8 cellular contexts compared by ENCODE assay signal in the genomic region with DNA sequence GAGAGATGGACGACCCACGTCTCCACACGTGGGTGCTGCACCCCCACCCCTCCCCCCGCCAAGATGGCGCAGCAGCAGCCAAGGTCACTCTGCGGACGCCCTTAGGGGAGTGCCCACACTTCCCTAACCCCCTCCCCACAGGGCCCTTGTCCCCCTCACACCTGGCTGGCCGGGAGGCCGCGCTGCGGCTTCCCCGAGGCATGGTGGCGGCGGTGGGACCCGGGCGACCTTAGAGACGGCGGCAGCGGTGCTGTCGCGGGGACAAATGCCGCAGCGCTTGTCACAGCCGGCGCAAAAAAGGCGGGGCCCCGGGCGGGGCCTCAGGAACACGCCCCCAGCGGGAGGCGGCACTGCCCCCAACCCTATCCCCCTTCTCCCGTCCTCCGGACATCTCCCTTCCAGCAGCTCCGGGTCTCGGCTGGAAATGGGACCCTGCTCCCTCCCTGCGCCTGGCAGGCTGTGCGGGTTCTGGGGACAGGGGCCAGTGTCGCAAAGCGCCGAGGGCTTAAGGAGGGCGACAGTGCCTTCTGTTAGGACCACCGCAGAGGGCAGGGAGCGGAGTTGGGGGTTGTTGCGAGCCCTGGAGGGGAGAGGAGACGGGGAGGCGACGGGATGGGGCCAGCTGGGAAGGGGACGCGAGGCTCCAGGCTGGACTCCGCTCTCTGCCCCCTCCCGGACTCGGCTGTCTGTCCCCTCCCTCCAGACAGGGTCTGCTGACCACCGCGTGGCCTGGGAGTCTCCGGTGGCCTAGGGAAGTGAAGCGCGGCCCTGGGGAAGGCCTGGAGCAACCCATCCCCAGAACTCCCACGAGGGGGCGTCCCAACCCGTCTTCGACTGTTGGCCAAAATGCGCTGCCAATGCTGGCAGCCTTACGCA. TPM values are rescaled to one million over a fixed set of nuclear protein-coding genes. Genes with fewer than 3 reads are reported as not detected.
DNase-seq lines count a peak whose midpoint lies in the region; ATAC-seq and TF ChIP-seq lines count a peak whose summit lies in the region.

Gene CHCHD10, minus strand, starts transcription at position 300 of the 876 bp plus-strand sequence. Its CDS starts 98 bp downstream, at position 202.

- intact Hi-C loops in heart left ventricle (cut with DNase I) (loop anchor here (1.0 to 10.0 kb wide), 8 partner anchors 19 to 223 kb away; no protein-coding TSS in a partner anchor), posterior cingulate gyrus (cut with DNase I) (loop anchor here (5.0 kb wide), 1 partner anchor 79 kb away; no protein-coding TSS in a partner anchor)

- TF ChIP-seq CTCF in heart left ventricle (IDR thresholded peaks at IDR 0.05), result peak; percentile 73 to 92 (median 86)
- peak; percentile 53 to 89 (median 85) for TF ChIP-seq CTCF in upper lobe of left lung (IDR thresholded peaks at IDR 0.05)

- H3K27ac ChIP-seq in heart left ventricle (peak within 1 kb of the TSS; percentile 82 to 97 (median 90)), upper lobe of left lung (peak within 1 kb of the TSS; percentile 42 to 84 (median 65))

- peaks cover 0 to 16% (median 0%) of the 10 kb centered on the region in 9 donors for H3K36me3 ChIP-seq in heart left ventricle
- H3K36me3 ChIP-seq in upper lobe of left lung, result no peaks in the 10 kb centered on the region

- WGBS in heart left ventricle, 4 donors, result 1% methylated on average over 31 to 63 of the region's 63 CpGs
- 0 to 2% methylated on average over 28 to 36 of the region's 63 CpGs for WGBS in upper lobe of left lung, 2 donors

- H3K27me3 ChIP-seq in heart left ventricle (no peaks in the 10 kb centered on the region), upper lobe of left lung (no peaks in the 10 kb centered on the region)

- peaks cover 9% of the 10 kb centered on the region for H3K36me3 Mint-ChIP-seq in activated naive CD8-positive, alpha-beta T cell treated with anti-CD3 and anti-CD28 coated beads, Interleukin-2, amount 50 U/mL, for 24 hours (ENCODE audit: low read depth)

- no peaks in the 10 kb centered on the region for H3K9me3 ChIP-seq in heart left ventricle
- no peaks in the 10 kb centered on the region for H3K9me3 ChIP-seq in upper lobe of left lung

- TF ChIP-seq POLR2A in heart left ventricle (IDR thresholded peaks at IDR 0.05), result peak; percentile 92 to 97
- TF ChIP-seq POLR2A in upper lobe of left lung (IDR thresholded peaks at IDR 0.05), result peak in 3 of 4 donors; percentile 44 to 75 (median 45)

- peaks cover 0 to 70% (median 43%) of the 10 kb centered on the region in 12 donors for H3K4me1 ChIP-seq in heart left ventricle
- peaks cover 28 to 53% (median 41%) of the 10 kb centered on the region in 4 donors for H3K4me1 ChIP-seq in upper lobe of left lung

- peak within 1 kb of the TSS; percentile 78 for H3K27ac Mint-ChIP-seq in activated naive CD8-positive, alpha-beta T cell treated with anti-CD3 and anti-CD28 coated beads, Interleukin-2, amount 50 U/mL, for 24 hours

- DNase-seq in Ammon's horn (ENCODE audit: low spot score) (peak; percentile 91), GM19238 (ENCODE audit: insufficient read length, low spot score) (peak; percentile 89), M059J (ENCODE audit: low read depth) (peak; percentile 55), SW480 (ENCODE audit: low spot score) (peak; percentile 73), heart left ventricle (peak; percentile 88 to 92 (median 90)), posterior cingulate gyrus (peak; percentile 79 to 98 (median 90)), upper lobe of left lung (peak; percentile 88 to 96)
- DNase-seq in activated naive CD8-positive, alpha-beta T cell treated with anti-CD3 and anti-CD28 coated beads, Interleukin-2, amount 50 U/mL, for 24 hours, result peak; percentile 86

- no peaks in the 10 kb centered on the region for H3K9me3 Mint-ChIP-seq in activated naive CD8-positive, alpha-beta T cell treated with anti-CD3 and anti-CD28 coated beads, Interleukin-2, amount 50 U/mL, for 24 hours

- ATAC-seq in activated naive CD8-positive, alpha-beta T cell treated with anti-CD3 and anti-CD28 coated beads, Interleukin-2, amount 50 U/mL, for 24 hours, result peak; percentile 63
- peak; percentile 73 to 87 (median 82) for ATAC-seq in heart left ventricle
- peak; percentile 85 to 87 for ATAC-seq in upper lobe of left lung (ENCODE audit: low FRiP score in 2 of 2)

- peaks cover 52% of the 10 kb centered on the region for H3K4me1 Mint-ChIP-seq in activated naive CD8-positive, alpha-beta T cell treated with anti-CD3 and anti-CD28 coated beads, Interleukin-2, amount 50 U/mL, for 24 hours

- TF ChIP-seq EP300 in upper lobe of left lung (IDR thresholded peaks at IDR 0.05), result no peak

- no peaks in the 10 kb centered on the region for H3K27me3 Mint-ChIP-seq in activated naive CD8-positive, alpha-beta T cell treated with anti-CD3 and anti-CD28 coated beads, Interleukin-2, amount 50 U/mL, for 24 hours

- peak within 1 kb of the TSS; percentile 30 to 91 (median 66) for H3K4me3 ChIP-seq in heart left ventricle
- H3K4me3 ChIP-seq in upper lobe of left lung, result peak within 1 kb of the TSS; percentile 51 to 73 (median 68)

- peak within 1 kb of the TSS; percentile 81 for H3K4me3 Mint-ChIP-seq in activated naive CD8-positive, alpha-beta T cell treated with anti-CD3 and anti-CD28 coated beads, Interleukin-2, amount 50 U/mL, for 24 hours

RNA-seq across cellular contexts. Expression of gene CHCHD10, which starts in this region (rescaled TPM):
- 1.9 and 2.8 TPM in 2 replicates for total RNA-seq in M059J (2014; rRNA removed; shearing (Covaris generic))
- total RNA-seq in heart left ventricle, result 1,000 to 10,000 TPM in 3 of 9 donors, 100 to 1,000 TPM in 6; 374 to 1,458 (median 944) TPM
- 1,000 to 10,000 TPM in 1 of 2 donors, 100 to 1,000 TPM in 1; 393 to 2,069 TPM for polyA plus RNA-seq in heart left ventricle
- 100 to 1,000 TPM in 1 of 6 donors, 10 to 100 TPM in 4, 1 to 10 TPM in 1; 9.1 to 130 (median 39.0) TPM for total RNA-seq in upper lobe of left lung

Comparison
In these comparisons a context has a peak if more than half of its experiments do, and no peak if none do; other contexts are left out.
1. Peak in every context shown above with its lines: DNase-seq, ATAC-seq, H3K4me3 ChIP-seq and H3K27ac ChIP-seq.